In genomic region chr20:35492352-35492751, GRCh38 we compare ENCODE assay signal across 17 cellular contexts. TPM values are rescaled to one million over a fixed set of nuclear protein-coding genes. Genes with fewer than 3 reads are reported as not detected.
DNase-seq lines count a peak whose midpoint lies in the region; ATAC-seq and TF ChIP-seq lines count a peak whose summit lies in the region.
"Had no signal": no experiment of that assay in that cellular context is flagged by ENCODE, and none has a peak within 500 bp of the region (broad histone marks: within the 10 kb centered on the region; RNA-seq: fewer than 3 reads in every experiment).

No MANE protein-coding gene starts in this region.

- peak overlapping the region; percentile 100 for H3K4me3 Mint-ChIP-seq in stimulated activated naive CD8-positive, alpha-beta T cell treated with anti-CD3 and anti-CD28 coated beads, Interleukin-15, Interleukin-2, amounts not matched to agents 100 ng/mL and 50 ng/mL, for 24 hours
- peak overlapping the region; percentile 99 for H3K4me3 Mint-ChIP-seq in T-helper 17 cell
- peak overlapping the region; percentile 99 to 100 for H3K4me3 Mint-ChIP-seq in effector memory CD8-positive, alpha-beta T cell
- H3K4me3 Mint-ChIP-seq in Calu3 (ENCODE audit: low read depth, unreplicated experiment) = no peak overlapping the region

- H3K9me3 ChIP-seq in T-helper 17 cell (ENCODE audit: control insufficient read depth, low read length, poor library complexity, severe bottlenecking) = no peaks in the 10 kb centered on the region
- H3K9me3 ChIP-seq: heart left ventricle, left ventricle myocardium inferior, thyroid gland had no signal

- H3K4me1 Mint-ChIP-seq in stimulated activated naive CD8-positive, alpha-beta T cell treated with anti-CD3 and anti-CD28 coated beads, Interleukin-15, Interleukin-2, amounts not matched to agents 100 ng/mL and 50 ng/mL, for 24 hours (ENCODE audit: low read depth) = peaks cover 39% of the 10 kb centered on the region
- H3K4me1 Mint-ChIP-seq in T-helper 17 cell (peaks cover 50% of the 10 kb centered on the region), Calu3 (ENCODE audit: low read depth, unreplicated experiment) (no peaks in the 10 kb centered on the region)
- H3K4me1 Mint-ChIP-seq in effector memory CD8-positive, alpha-beta T cell (ENCODE audit: low read depth in 2 of 2) = peaks cover 51 to 61% of the 10 kb centered on the region in 2 donors

- TF ChIP-seq CTCF in Calu3 (IDR thresholded peaks at IDR 0.05; ENCODE audit: unreplicated experiment) = no peak

- H3K27ac Mint-ChIP-seq in stimulated activated naive CD8-positive, alpha-beta T cell treated with anti-CD3 and anti-CD28 coated beads, Interleukin-15, Interleukin-2, amounts not matched to agents 100 ng/mL and 50 ng/mL, for 24 hours = peak overlapping the region; percentile 65
- H3K27ac Mint-ChIP-seq in T-helper 17 cell = peak overlapping the region; percentile 97
- H3K27ac Mint-ChIP-seq in effector memory CD8-positive, alpha-beta T cell = peak overlapping the region; percentile 99
- H3K27ac Mint-ChIP-seq in Calu3 (ENCODE audit: unreplicated experiment) = no peak overlapping the region

- H3K36me3 Mint-ChIP-seq in stimulated activated naive CD8-positive, alpha-beta T cell treated with anti-CD3 and anti-CD28 coated beads, Interleukin-15, Interleukin-2, amounts not matched to agents 100 ng/mL and 50 ng/mL, for 24 hours (ENCODE audit: low read depth) = peaks cover 63% of the 10 kb centered on the region
- peaks cover 14% of the 10 kb centered on the region for H3K36me3 Mint-ChIP-seq in T-helper 17 cell (ENCODE audit: low read depth)
- H3K36me3 Mint-ChIP-seq in effector memory CD8-positive, alpha-beta T cell (ENCODE audit: insufficient read depth) = peaks cover 44% of the 10 kb centered on the region
- peaks cover 24% of the 10 kb centered on the region for H3K36me3 Mint-ChIP-seq in Calu3 (ENCODE audit: insufficient read depth, unreplicated experiment)

- intact Hi-C loops in Calu3 (cut with micrococcal nuclease; ENCODE audit: unreplicated experiment) = no loop called here

- BruUV-seq in Calu3 (replicated peaks; lab: Mats Ljungman, UMichigan) = no TSS peak

- H3K9me3 Mint-ChIP-seq in stimulated activated naive CD8-positive, alpha-beta T cell treated with anti-CD3 and anti-CD28 coated beads, Interleukin-15, Interleukin-2, amounts not matched to agents 100 ng/mL and 50 ng/mL, for 24 hours = no peaks in the 10 kb centered on the region
- H3K9me3 Mint-ChIP-seq in effector memory CD8-positive, alpha-beta T cell = no peaks in the 10 kb centered on the region
- no peaks in the 10 kb centered on the region for H3K9me3 Mint-ChIP-seq in Calu3 (ENCODE audit: low read depth, unreplicated experiment)

- H3K27me3 Mint-ChIP-seq in stimulated activated naive CD8-positive, alpha-beta T cell treated with anti-CD3 and anti-CD28 coated beads, Interleukin-15, Interleukin-2, amounts not matched to agents 100 ng/mL and 50 ng/mL, for 24 hours = no peaks in the 10 kb centered on the region
- H3K27me3 Mint-ChIP-seq in T-helper 17 cell = no peaks in the 10 kb centered on the region
- no peaks in the 10 kb centered on the region for H3K27me3 Mint-ChIP-seq in effector memory CD8-positive, alpha-beta T cell
- H3K27me3 Mint-ChIP-seq in Calu3 (ENCODE audit: unreplicated experiment) = no peaks in the 10 kb centered on the region

- CTCF ChIA-PET in Calu3 (lab: Charles Lee) = interaction anchor here (1.2 kb wide), 1 partner anchor 12 kb away, joined by 3 read pairs; no protein-coding TSS in a partner anchor

- no peak for ATAC-seq in stimulated activated naive CD8-positive, alpha-beta T cell treated with anti-CD3 and anti-CD28 coated beads, Interleukin-15, Interleukin-2, amounts not matched to agents 100 U/mL and 50 U/mL, for 24 hours
- no peak for ATAC-seq in T-helper 17 cell
- no peak for ATAC-seq in effector memory CD8-positive, alpha-beta T cell (replicated peaks)
- no peak for ATAC-seq in HG02840 (IDR thresholded peaks at IDR 0.05; ENCODE audit: low FRiP score, unreplicated experiment)
- ATAC-seq: heart left ventricle, Right ventricle myocardium inferior had no signal

- DNase-seq in stimulated activated naive CD8-positive, alpha-beta T cell treated with anti-CD3 and anti-CD28 coated beads, Interleukin-15, Interleukin-2, amounts not matched to agents 100 U/mL and 50 U/mL, for 24 hours = no peak
- DNase-seq in T-helper 17 cell (no peak), Calu3 (no peak), NCI-H1092 (lab: John Stamatoyannopoulos, UW) (no peak)
- DNase-seq in effector memory CD8-positive, alpha-beta T cell = no peak
- DNase-seq: cortex of kidney, heart left ventricle, left ventricle myocardium inferior, NCI-H1436, NCI-H526, thyroid gland had no signal

RNA-seq across cellular contexts. Expression of gene CEP250, which starts 37.0 kb away (rescaled TPM):
- total RNA-seq in T-helper 17 cell = 10 to 100 TPM; 36.6 to 44.4 TPM
- total RNA-seq in Calu3 (2022) = 49.0 and 61.0 TPM in 2 replicates

RNA-seq across cellular contexts. Expression of gene C20orf173, which starts 37.1 kb away (rescaled TPM):
- not detected for total RNA-seq in T-helper 17 cell
- not detected in 2 replicates for total RNA-seq in Calu3 (2022)
- total RNA-seq: heart left ventricle; left ventricle myocardium inferior; mucosa of gallbladder; omental fat pad; Right ventricle myocardium inferior; T-helper 1 cell treated with Interleukin-12 subunit alpha and Interleukin-12 subunit beta and Interleukin-4 antibody, amounts not matched to agents 30 ng/mL and 1 ng/mL, for 36 hours; thyroid gland had no signal

RNA-seq across cellular contexts. Expression of gene ERGIC3, which starts 49.5 kb away (rescaled TPM):
- 100 to 1,000 TPM; 139 to 158 TPM for total RNA-seq in T-helper 17 cell
- 392 and 411 TPM in 2 replicates for total RNA-seq in Calu3 (2022)

RNA-seq across cellular contexts. Expression of gene GDF5, which starts 54.3 kb away (rescaled TPM):
- total RNA-seq in T-helper 17 cell = not detected
- total RNA-seq in Calu3 (2022) = not detected in 2 replicates
